In genomic region chr3:142580061-142580423, GRCh38 we compare ENCODE assay signal across 11 cellular contexts. TPM values are rescaled to one million over a fixed set of nuclear protein-coding genes. Genes with fewer than 3 reads are reported as not detected.
DNase-seq lines count a peak whose midpoint lies in the region; ATAC-seq and TF ChIP-seq lines count a peak whose summit lies in the region.
"Had no signal": no experiment of that assay in that cellular context is flagged by ENCODE, and none has a peak within 500 bp of the region (broad histone marks: within the 10 kb centered on the region; RNA-seq: fewer than 3 reads in every experiment).

No MANE protein-coding gene starts in this region.

- in situ Hi-C loops in GM23248 (cut with MboI): no loop called here

- H3K4me1 ChIP-seq in GM23248 (ENCODE audit: insufficient read depth) (peaks cover 33% of the 10 kb centered on the region), esophagus squamous epithelium (peaks cover 4 to 40% (median 19%) of the 10 kb centered on the region in 3 donors)

- peaks cover 51% of the 10 kb centered on the region for H3K4me1 Mint-ChIP-seq in CD4-positive, alpha-beta T cell (ENCODE audit: low read depth)
- peaks cover 22 to 46% (median 40%) of the 10 kb centered on the region in 4 donors for H3K4me1 Mint-ChIP-seq in naive thymus-derived CD8-positive, alpha-beta T cell

- intact Hi-C loops in CD4-positive, alpha-beta T cell (cut with DNase I, micrococcal nuclease): loop anchor here in 1 of 2 experiments (2.0 to 10.0 kb wide), 5 partner anchors 15 to 1385 kb away; no protein-coding TSS in a partner anchor
- intact Hi-C loops in esophagus squamous epithelium (cut with DNase I): loop anchor here (5.0 kb wide), 1 partner anchor 417 kb away; no protein-coding TSS in a partner anchor

- no peaks in the 10 kb centered on the region for H3K9me3 ChIP-seq in CD4-positive, alpha-beta T cell (ENCODE audit: control insufficient read depth, low read length)
- no peaks in the 10 kb centered on the region for H3K9me3 ChIP-seq in GM23248 (ENCODE audit: low read depth)
- no peaks in the 10 kb centered on the region for H3K9me3 ChIP-seq in esophagus squamous epithelium
- H3K9me3 ChIP-seq: heart left ventricle had no signal

- H2AFZ ChIP-seq in GM23248: peak overlapping the region; percentile 91

- no peak for ATAC-seq in CD4-positive, alpha-beta T cell (ENCODE audit: poor library complexity)
- ATAC-seq in activated naive CD4-positive, alpha-beta T cell treated with anti-CD3 and anti-CD28 coated beads, Interleukin-2, amount 50 U/mL, for 72 hours: no peak
- no peak for ATAC-seq in naive thymus-derived CD8-positive, alpha-beta T cell
- ATAC-seq: heart left ventricle, left cardiac atrium had no signal

- peaks cover 20% of the 10 kb centered on the region for H3F3A ChIP-seq in GM23248 (ENCODE audit: insufficient read depth)

- no peaks in the 10 kb centered on the region for H3K9me3 Mint-ChIP-seq in CD4-positive, alpha-beta T cell
- no peaks in the 10 kb centered on the region for H3K9me3 Mint-ChIP-seq in activated naive CD4-positive, alpha-beta T cell treated with anti-CD3 and anti-CD28 coated beads, Interleukin-2, amount 50 U/mL, for 72 hours
- no peaks in the 10 kb centered on the region for H3K9me3 Mint-ChIP-seq in naive thymus-derived CD8-positive, alpha-beta T cell

- H3K27ac Mint-ChIP-seq in CD4-positive, alpha-beta T cell: peak overlapping the region; percentile 97
- peak overlapping the region; percentile 56 to 91 for H3K27ac Mint-ChIP-seq in activated naive CD4-positive, alpha-beta T cell treated with anti-CD3 and anti-CD28 coated beads, Interleukin-2, amount 50 U/mL, for 72 hours
- H3K27ac Mint-ChIP-seq in naive thymus-derived CD8-positive, alpha-beta T cell: peak overlapping the region; percentile 96 to 99 (median 98)

- H3K36me3 Mint-ChIP-seq in CD4-positive, alpha-beta T cell (ENCODE audit: low read depth): peaks cover 21% of the 10 kb centered on the region
- H3K36me3 Mint-ChIP-seq in activated naive CD4-positive, alpha-beta T cell treated with anti-CD3 and anti-CD28 coated beads, Interleukin-2, amount 50 U/mL, for 72 hours: peaks cover 7 to 17% of the 10 kb centered on the region in 2 donors
- H3K36me3 Mint-ChIP-seq in naive thymus-derived CD8-positive, alpha-beta T cell: peaks cover 0 to 6% (median 0%) of the 10 kb centered on the region in 3 donors

- H3K4me3 ChIP-seq in GM23248: no peak overlapping the region
- H3K4me3 ChIP-seq in esophagus squamous epithelium: no peak overlapping the region

- H3K9me2 ChIP-seq in GM23248 (ENCODE audit: insufficient read depth): no peaks in the 10 kb centered on the region

- no peaks in the 10 kb centered on the region for H4K20me1 ChIP-seq in GM23248 (ENCODE audit: insufficient read depth)

- peaks cover 11% of the 10 kb centered on the region for H3K27me3 Mint-ChIP-seq in CD4-positive, alpha-beta T cell
- peaks cover 0 to 11% (median 3%) of the 10 kb centered on the region in 5 donors for H3K27me3 Mint-ChIP-seq in naive thymus-derived CD8-positive, alpha-beta T cell

- peak overlapping the region; percentile 99 for H3K4me3 Mint-ChIP-seq in CD4-positive, alpha-beta T cell
- peak overlapping the region; percentile 93 to 99 (median 96) for H3K4me3 Mint-ChIP-seq in naive thymus-derived CD8-positive, alpha-beta T cell

- H3K27ac ChIP-seq in CD4-positive, alpha-beta T cell (ENCODE audit: low read depth, low read length): no peak overlapping the region
- H3K27ac ChIP-seq in GM23248 (peak overlapping the region; percentile 90; the same call in 1 of the 2 replicates), esophagus squamous epithelium (no peak overlapping the region)

- 43% methylated on average over 1 of the region's 1 CpG for WGBS in GM23248 (ENCODE audit: low coverage in 1 of 2, low lambda C conversion rate in 2 of 2, missing lambda C conversion rate in 2 of 2), 2 experiments
- WGBS in esophagus squamous epithelium, 2 donors: 100% methylated on average over 1 of the region's 1 CpG

- H3K36me3 ChIP-seq in GM23248 (ENCODE audit: low read depth) (no peaks in the 10 kb centered on the region), esophagus squamous epithelium (no peaks in the 10 kb centered on the region)
- H3K36me3 ChIP-seq: brain microvascular endothelial cell, heart left ventricle had no signal

- DNase-seq in CD4-positive, alpha-beta T cell: no peak
- DNase-seq in GM23248 (no peak), AG08396 (ENCODE audit: low spot score) (no peak), GDM1 (lab: John Stamatoyannopoulos, UW) (no peak), esophagus squamous epithelium (lab: John Stamatoyannopoulos, UW) (no peak), NCI-H1105 (lab: John Stamatoyannopoulos, UW) (no peak)
- DNase-seq in activated naive CD4-positive, alpha-beta T cell treated with anti-CD3 and anti-CD28 coated beads, Interleukin-2, amount 50 U/mL, for 72 hours (ENCODE audit: low spot score in 2 of 2): no peak
- DNase-seq in naive thymus-derived CD8-positive, alpha-beta T cell: no peak
- DNase-seq: brain microvascular endothelial cell, heart left ventricle, left cardiac atrium had no signal

- no peak overlapping the region for H3K4me2 ChIP-seq in GM23248 (ENCODE audit: unreplicated experiment)

- CTCF ChIA-PET in CD4-positive, alpha-beta T cell (lab: Charles Lee): no interaction called here

- no peak for TF ChIP-seq CTCF in CD4-positive, alpha-beta T cell (IDR thresholded peaks at IDR 0.05)
- no peak for TF ChIP-seq CTCF in esophagus squamous epithelium (IDR thresholded peaks at IDR 0.05)

- H3K27me3 ChIP-seq in CD4-positive, alpha-beta T cell (ENCODE audit: control insufficient read depth, insufficient read depth, low read length): no peaks in the 10 kb centered on the region
- H3K27me3 ChIP-seq in GM23248 (replicated peaks; ENCODE audit: insufficient read depth): no peaks in the 10 kb centered on the region
- H3K27me3 ChIP-seq in esophagus squamous epithelium: peaks cover 0 to 19% (median 0%) of the 10 kb centered on the region in 4 donors
- H3K27me3 ChIP-seq: brain microvascular endothelial cell, heart left ventricle had no signal

- POLR2A ChIA-PET in CD4-positive, alpha-beta T cell (lab: Charles Lee): interaction anchor here (1.4 to 3.7 kb wide), 4 partner anchors 10 to 422 kb away, joined by 3 to 73 read pairs (median 6); partner anchors contain the start of genes TRPC1 and U2SURP
- POLR2A ChIA-PET in naive thymus-derived CD8-positive, alpha-beta T cell (lab: Charles Lee): interaction anchor here (1.3 to 3.0 kb wide), 6 partner anchors 16 to 1392 kb away, joined by 3 to 44 read pairs (median 10); partner anchors contain the start of genes DIPK2A, PLS1 and U2SURP

- TF ChIP-seq POLR2A in esophagus squamous epithelium (IDR thresholded peaks at IDR 0.05): no peak

- no peak overlapping the region for H3K9ac ChIP-seq in GM23248

- peaks cover 34% of the 10 kb centered on the region for H3K79me2 ChIP-seq in GM23248 (ENCODE audit: insufficient read depth)

RNA-seq across cellular contexts. Expression of gene ATR, which starts 1.5 kb away (rescaled TPM):
- 10 to 100 TPM; 29.0 to 29.5 TPM for total RNA-seq in CD4-positive, alpha-beta T cell
- total RNA-seq in GM23248 (2014; rRNA removed; shearing (Covaris generic)): 28.3 and 35.2 TPM in 2 replicates
- polyA plus RNA-seq in GM23248 (2016; fragmentation: Nextera tagmentation; extraction: Ambion mirVana): 14.6 and 15.1 TPM in 2 replicates
- 10 to 100 TPM; 33.1 to 45.0 TPM for total RNA-seq in activated naive CD4-positive, alpha-beta T cell treated with anti-CD3 and anti-CD28 coated beads, Interleukin-2, amount 50 U/mL, for 72 hours
- 10 to 100 TPM; 47.1 to 49.9 TPM for total RNA-seq in naive thymus-derived CD8-positive, alpha-beta T cell
- 10 to 100 TPM; 10.5 to 11.6 (median 11.5) TPM for polyA plus RNA-seq in naive thymus-derived CD8-positive, alpha-beta T cell
- total RNA-seq in esophagus squamous epithelium: 10 to 100 TPM; 18.3 to 28.4 (median 19.9) TPM

RNA-seq across cellular contexts. Expression of gene PLS1, which starts 16.2 kb away (rescaled TPM):
- total RNA-seq in CD4-positive, alpha-beta T cell: under 1 TPM; 0.63 to 0.92 TPM
- total RNA-seq in GM23248 (2014; rRNA removed; shearing (Covaris generic)): 0.13 and 0.54 TPM in 2 replicates
- 0.35 and 0.58 TPM in 2 replicates for polyA plus RNA-seq in GM23248 (2016; fragmentation: Nextera tagmentation; extraction: Ambion mirVana)
- 1 to 10 TPM; 6.0 to 8.1 TPM for total RNA-seq in activated naive CD4-positive, alpha-beta T cell treated with anti-CD3 and anti-CD28 coated beads, Interleukin-2, amount 50 U/mL, for 72 hours
- total RNA-seq in naive thymus-derived CD8-positive, alpha-beta T cell: 1 to 10 TPM; 3.2 to 4.3 TPM
- polyA plus RNA-seq in naive thymus-derived CD8-positive, alpha-beta T cell: 1 to 10 TPM; 3.6 to 6.1 (median 4.4) TPM
- 10 to 100 TPM; 13.5 to 27.8 (median 19.3) TPM for total RNA-seq in esophagus squamous epithelium
